8 cellular contexts compared by ENCODE assay signal in genomic region chr4:73021634-73022033, GRCh38. TPM values are rescaled to one million over a fixed set of nuclear protein-coding genes. Genes with fewer than 3 reads are reported as not detected.
DNase-seq lines count a peak whose midpoint lies in the region; ATAC-seq, FAIRE-seq and TF ChIP-seq lines count a peak whose summit lies in the region.
"Had no signal": no experiment of that assay in that cellular context is flagged by ENCODE, and none has a peak within 500 bp of the region (broad histone marks: within the 10 kb centered on the region; RNA-seq: fewer than 3 reads in every experiment).

No MANE protein-coding gene starts in this region.

- H2BK20ac ChIP-seq in H1 (ENCODE audit: low read length): no peak overlapping the region

- no peak overlapping the region for H3K4me3 Mint-ChIP-seq in stimulated activated effector memory CD8-positive, alpha-beta T cell treated with anti-CD3 and anti-CD28 coated beads, Interleukin-12 subunit alpha, Interleukin-12 subunit beta, amount 100 ng/mL, for 72 hours
- H3K4me3 Mint-ChIP-seq: activated B cell treated with CpG ODN at 0.5 μM for 24 hours had no signal

- H2BK120ac ChIP-seq in H1 (replicated peaks; ENCODE audit: low read depth, low read length): no peak overlapping the region

- TF ChIP-seq CTCF in GM12865 (IDR thresholded peaks at IDR 0.05; ENCODE audit: insufficient read depth, low read depth, low read length, missing control alignments): peak; percentile 27
- peak in 2 of 3 experiments; percentile 47 to 65; a peak in 3 of 4 replicates for TF ChIP-seq CTCF in H1 (IDR thresholded peaks at IDR 0.05; ENCODE audit: control extremely low read depth in 1 of 3, insufficient read depth in 1 of 3, low read depth in 1 of 3, low read length in 3 of 3)

- H3K79me2 ChIP-seq in H1 (ENCODE audit: control insufficient read depth in 1 of 2, insufficient read depth in 2 of 2, low read length in 2 of 2): no peaks in the 10 kb centered on the region

- no peaks in the 10 kb centered on the region for H3K4me1 Mint-ChIP-seq in stimulated activated effector memory CD8-positive, alpha-beta T cell treated with anti-CD3 and anti-CD28 coated beads, Interleukin-12 subunit alpha, Interleukin-12 subunit beta, amount 100 ng/mL, for 72 hours

- CTCF ChIA-PET in H1 (lab: Charles Lee; ENCODE audit: partially characterized antibody): interaction anchor here (0.6 to 2.6 kb wide), 14 partner anchors 9 to 1285 kb away, joined by 3 to 9 read pairs (median 4); no protein-coding TSS in a partner anchor

- no peak overlapping the region for H2BK15ac ChIP-seq in H1 (ENCODE audit: low read length)

- H3K4me3 ChIP-seq in GM12865 (ENCODE audit: low read depth, low read length) (no peak overlapping the region), H7 (ENCODE audit: insufficient read depth, low read depth, low read length) (no peak overlapping the region), H1 (ENCODE audit: extremely low read depth in 1 of 4, insufficient read depth in 2 of 4, low read depth in 3 of 4, low read length in 4 of 4) (no peak overlapping the region)

- H4K8ac ChIP-seq in H1 (ENCODE audit: extremely low read depth, insufficient read depth, low read length): no peak overlapping the region

- WGBS in H1 (ENCODE audit: extremely low coverage in 1 of 2, insufficient coverage in 1 of 2, insufficient read length in 1 of 2, insufficient replicate concordance in 2 of 2, low coverage in 1 of 2, low lambda C conversion rate in 2 of 2, missing lambda C conversion rate in 1 of 2), 2 experiments: 36% methylated on average over 1 of the region's 1 CpG; no CpG with 5 or more reads in 1 of the 2 experiments

- H3K36me3 Mint-ChIP-seq in stimulated activated effector memory CD8-positive, alpha-beta T cell treated with anti-CD3 and anti-CD28 coated beads, Interleukin-12 subunit alpha, Interleukin-12 subunit beta, amount 100 ng/mL, for 72 hours: no peaks in the 10 kb centered on the region

- H3K9ac ChIP-seq in H1 (replicated peaks in 1 of 4; ENCODE audit: extremely low read depth in 1 of 4, low read depth in 3 of 4, low read length in 3 of 4): no peak overlapping the region

- no peak overlapping the region for H3K4ac ChIP-seq in H1 (replicated peaks; ENCODE audit: insufficient read length, low read depth, low read length)

- H4K91ac ChIP-seq in H1 (replicated peaks; ENCODE audit: insufficient read length, low read length): no peak overlapping the region

- no peak for TF ChIP-seq POLR2A in H1 (IDR thresholded peaks at IDR 0.05; ENCODE audit: control extremely low read depth in 1 of 2, low read depth in 2 of 2, low read length in 2 of 2)

- peak; percentile 49 for DNase-seq in GM12865 (ENCODE audit: low read depth)
- peak; percentile 66 for DNase-seq in H7
- peak; percentile 45 for DNase-seq in NCI-H226
- no peak for DNase-seq in H1 (ENCODE audit: low read depth in 1 of 2, low spot score in 2 of 2)
- DNase-seq in stimulated activated effector memory CD8-positive, alpha-beta T cell treated with anti-CD3 and anti-CD28 coated beads, Interleukin-12 subunit alpha, Interleukin-12 subunit beta, amount 100 ng/mL, for 72 hours (ENCODE audit: low spot score in 2 of 2): no peak
- no peak for DNase-seq in NK-92 treated with Interleukin-12 subunit alpha and Interleukin-12 subunit beta, amount 100 ng/mL, for 24 hours (lab: John Stamatoyannopoulos, UW)
- no peak for DNase-seq in NCI-H2081 treated with DMSO at 0.1 percent for 48 hours (lab: John Stamatoyannopoulos, UW)
- DNase-seq: activated B cell treated with CpG ODN at 0.5 μM for 24 hours had no signal

- peak; percentile 52 for FAIRE-seq in H1 (lab: Jason Lieb, UNC)

- no peak overlapping the region for H2BK5ac ChIP-seq in H1 (ENCODE audit: low read depth, low read length)

- H3K36me3 ChIP-seq in H7 (replicated peaks; ENCODE audit: control insufficient read depth, insufficient read depth, low read length): no peaks in the 10 kb centered on the region
- no peaks in the 10 kb centered on the region for H3K36me3 ChIP-seq in H1 (ENCODE audit: control insufficient read depth in 2 of 4, insufficient read depth in 4 of 4, low read length in 3 of 4)

- no peaks in the 10 kb centered on the region for H3K9me3 ChIP-seq in H1 (ENCODE audit: insufficient read depth in 2 of 2, low read depth in 1 of 2, low read length in 1 of 2)

- no peak overlapping the region for H2BK12ac ChIP-seq in H1 (ENCODE audit: low read depth, low read length)

- H2AFZ ChIP-seq in H1 (ENCODE audit: low read length): 0 out of 2 replicates have a peak overlapping the region, but pooled peaks have one; percentile 7

- POLR2A ChIA-PET in H1 (lab: Charles Lee; ENCODE audit: partially characterized antibody): no interaction called here

- no peak overlapping the region for H3K14ac ChIP-seq in H1 (ENCODE audit: insufficient read length)

- H3K23me2 ChIP-seq in H1 (ENCODE audit: low read depth, low read length): no peaks in the 10 kb centered on the region

- no peaks in the 10 kb centered on the region for H3K4me1 ChIP-seq in H1 (replicated peaks in 1 of 4; ENCODE audit: control insufficient read depth in 3 of 4, insufficient read depth in 4 of 4, low read length in 3 of 4)

- TF ChIP-seq RAD21 in H1 (IDR thresholded peaks at IDR 0.05 in 1 of 2, conservative IDR thresholded peaks at IDR 0.05 in 1 of 2; ENCODE audit: low read depth in 2 of 2, low read length in 2 of 2): peak; percentile 87 to 88

- no peaks in the 10 kb centered on the region for H3K9me3 Mint-ChIP-seq in stimulated activated effector memory CD8-positive, alpha-beta T cell treated with anti-CD3 and anti-CD28 coated beads, Interleukin-12 subunit alpha, Interleukin-12 subunit beta, amount 100 ng/mL, for 72 hours
- H3K9me3 Mint-ChIP-seq: activated B cell treated with CpG ODN at 0.5 μM for 24 hours had no signal

- H3K27ac ChIP-seq in H1 (ENCODE audit: low read depth, low read length): no peak overlapping the region

- no peak overlapping the region for H3K56ac ChIP-seq in H1 (replicated peaks; ENCODE audit: insufficient read length, low read depth, low read length)

- H4K5ac ChIP-seq in H1 (ENCODE audit: insufficient read length, low read depth, low read length): no peak overlapping the region

- no peaks in the 10 kb centered on the region for H4K20me1 ChIP-seq in H1 (replicated peaks in 1 of 2; ENCODE audit: control insufficient read depth in 1 of 2, insufficient read depth in 2 of 2, low read length in 2 of 2)

- peak; percentile 79 for ATAC-seq in stimulated activated effector memory CD8-positive, alpha-beta T cell treated with anti-CD3 and anti-CD28 coated beads, Interleukin-12 subunit alpha, Interleukin-12 subunit beta, amount 100 ng/mL, for 72 hours

- no peaks in the 10 kb centered on the region for H3K27me3 ChIP-seq in H7 (ENCODE audit: control insufficient read depth, insufficient read depth, low read length)
- no peaks in the 10 kb centered on the region for H3K27me3 ChIP-seq in H1 (replicated peaks in 1 of 4; ENCODE audit: control insufficient read depth in 3 of 4, extremely low read depth in 1 of 4, insufficient read depth in 3 of 4, low read length in 3 of 4)

- H2AK5ac ChIP-seq in H1 (ENCODE audit: low read depth, low read length): no peak overlapping the region

- no peak overlapping the region for H3K23ac ChIP-seq in H1 (ENCODE audit: insufficient read length)

- no peak overlapping the region for H3K4me2 ChIP-seq in H1 (ENCODE audit: insufficient read depth in 1 of 2, low read depth in 2 of 2, low read length in 2 of 2)

- H3K18ac ChIP-seq in H1 (ENCODE audit: extremely low read depth, low read length): no peak overlapping the region

- no peak overlapping the region for H3K27ac Mint-ChIP-seq in stimulated activated effector memory CD8-positive, alpha-beta T cell treated with anti-CD3 and anti-CD28 coated beads, Interleukin-12 subunit alpha, Interleukin-12 subunit beta, amount 100 ng/mL, for 72 hours
- H3K27ac Mint-ChIP-seq: activated B cell treated with CpG ODN at 0.5 μM for 24 hours had no signal

- no peaks in the 10 kb centered on the region for H3K79me1 ChIP-seq in H1 (ENCODE audit: low read depth, low read length)

- TF ChIP-seq EP300 in H1 (IDR thresholded peaks at IDR 0.05; ENCODE audit: borderline replicate concordance in 1 of 2, low read depth in 2 of 2, low read length in 2 of 2): no peak

TF ChIP-seq in H1, 55 proteins besides CTCF, POLR2A, EP300 and RAD21:
- no peak for TF ChIP-seq TBP (IDR thresholded peaks at IDR 0.05; ENCODE audit: low read depth, low read length)
- no peak for TF ChIP-seq ATF3 (IDR thresholded peaks at IDR 0.05; ENCODE audit: insufficient read depth, low read depth, low read length)
- no peak for TF ChIP-seq KDM5A (IDR thresholded peaks at IDR 0.05; ENCODE audit: low read length)
- TF ChIP-seq YY1 (IDR thresholded peaks at IDR 0.05; ENCODE audit: low read depth, low read length): no peak
- no peak for TF ChIP-seq POU5F1 (IDR thresholded peaks at IDR 0.05; ENCODE audit: low read depth, low read length)
- no peak for TF ChIP-seq SIX5 (IDR thresholded peaks at IDR 0.05; ENCODE audit: low read depth, low read length)
- TF ChIP-seq JUND (IDR thresholded peaks at IDR 0.05; ENCODE audit: low read length): no peak
- TF ChIP-seq SIN3A (conservative IDR thresholded peaks at IDR 0.05 in 1 of 2, IDR thresholded peaks at IDR 0.05 in 1 of 2; ENCODE audit: low read depth in 1 of 2, low read length in 2 of 2): no peak

RNA-seq across cellular contexts. Expression of gene COX18, which starts 47.9 kb away (rescaled TPM):
- total RNA-seq in H7 (2014; rRNA removed; shearing (Covaris generic)): 47.5 and 63.5 TPM in 2 replicates
- total RNA-seq in H1 (2021; fragmentation: NEBNext Ultra II Directional; extraction: Animal tissue kit (Norgen Biotek cat#: 25700)): 21.3 and 23.0 TPM in 2 replicates
- polyA plus RNA-seq in H1 (2011; rRNA removed): 19.7 and 23.7 TPM in 2 replicates
- 19.8 TPM for polyA plus RNA-seq in H1 (2011; cell fraction: cytosol; rRNA removed)
- polyA plus RNA-seq in H1 (2011; cell fraction: nucleus; rRNA removed): 14.7 TPM
- polyA plus RNA-seq in H1 (2012, experiment 1 of 2): 13.0 to 17.9 TPM (median 14.6 TPM) in 4 replicates
- polyA plus RNA-seq in H1 (2012, experiment 2 of 2): 13.6 TPM
- 15.0 TPM for polyA plus RNA-seq in H1 (2013, experiment 1 of 2)
- polyA plus RNA-seq in H1 (2013, experiment 2 of 2): 16.8 TPM
- polyA minus RNA-seq in H1 (2011; rRNA and poly(A)+ RNA removed): 39.0 and 44.0 TPM in 2 replicates
- 18.0 TPM for polyA minus RNA-seq in H1 (2011; cell fraction: cytosol; rRNA and poly(A)+ RNA removed)
- polyA minus RNA-seq in H1 (2011; cell fraction: nucleus; rRNA and poly(A)+ RNA removed): 24.5 TPM

Comparison
In these comparisons a context has a peak if more than half of its experiments do, and no peak if none do; other contexts are left out.
1. DNase-seq: peak in GM12865 (single experiment), H7 (single experiment) and NCI-H226 (single experiment); none in H1 (0 of 2), stimulated activated effector memory CD8-positive, alpha-beta T cell treated with anti-CD3 and anti-CD28 coated beads, Interleukin-12 subunit alpha, Interleukin-12 subunit beta, amount 100 ng/mL, for 72 hours (0 of 2), NK-92 treated with Interleukin-12 subunit alpha and Interleukin-12 subunit beta, amount 100 ng/mL, for 24 hours (single experiment) and NCI-H2081 treated with DMSO at 0.1 percent for 48 hours (single experiment).